Comparison of ENCODE assay signal across 16 cellular contexts in genomic region chr1:87200875-87201638, GRCh38.
DNase-seq lines count a peak whose midpoint lies in the region; ATAC-seq and TF ChIP-seq lines count a peak whose summit lies in the region.
"Had no signal": no experiment of that assay in that cellular context is flagged by ENCODE, and none has a peak within 500 bp of the region (broad histone marks: within the 10 kb centered on the region; RNA-seq: fewer than 3 reads in every experiment).

No MANE protein-coding gene starts in this region.

- H3K36me3 ChIP-seq in H7 (replicated peaks; ENCODE audit: control insufficient read depth, insufficient read depth, low read length): no peaks in the 10 kb centered on the region
- H3K36me3 ChIP-seq in neural progenitor cell: no peaks in the 10 kb centered on the region
- H3K36me3 ChIP-seq: esophagus squamous epithelium had no signal

- H3K36me3 Mint-ChIP-seq in neural progenitor cell: no peaks in the 10 kb centered on the region
- no peaks in the 10 kb centered on the region for H3K36me3 Mint-ChIP-seq in stimulated activated memory B cell treated with anti-CD40 and anti-IgM and Interleukin-4, amounts not matched to agents 10 μg/mL and 1 μg/mL and 100 μg/mL, for 72 hours
- H3K36me3 Mint-ChIP-seq: CD14-positive monocyte had no signal

- peaks cover 2% of the 10 kb centered on the region for H3K27me3 Mint-ChIP-seq in neural progenitor cell (ENCODE audit: insufficient read depth, low read depth)
- peaks cover 50% of the 10 kb centered on the region for H3K27me3 Mint-ChIP-seq in stimulated activated memory B cell treated with anti-CD40 and anti-IgM and Interleukin-4, amounts not matched to agents 10 μg/mL and 1 μg/mL and 100 μg/mL, for 72 hours

- no peak overlapping the region for H3K4me3 Mint-ChIP-seq in neural progenitor cell
- no peak overlapping the region for H3K4me3 Mint-ChIP-seq in stimulated activated memory B cell treated with anti-CD40 and anti-IgM and Interleukin-4, amounts not matched to agents 10 μg/mL and 1 μg/mL and 100 μg/mL, for 72 hours
- H3K4me3 Mint-ChIP-seq: CD14-positive monocyte; stimulated activated naive CD8-positive, alpha-beta T cell treated with anti-CD3 and anti-CD28 coated beads, Interleukin-15, amount 100 ng/mL, for 72 hours had no signal

- DNase-seq in H7: peak; percentile 17
- DNase-seq in NCI-H2081 treated with DMSO at 0.1 percent for 48 hours (lab: John Stamatoyannopoulos, UW): peak; percentile 16
- peak; percentile 11 for DNase-seq in neural progenitor cell (ENCODE audit: low spot score)
- DNase-seq in H4 (ENCODE audit: low spot score): no peak
- DNase-seq: activated CD4-positive, alpha-beta T cell treated with anti-CD3 and anti-CD28 coated beads, Interleukin-2, amount 50 U/mL, for 4 hours; cortex of kidney; esophagus squamous epithelium; hypothalamus; Kasumi-1; stimulated activated naive CD8-positive, alpha-beta T cell treated with anti-CD3 and anti-CD28 coated beads, Interleukin-15, amount 100 ng/mL, for 72 hours had no signal

- no peaks in the 10 kb centered on the region for H3F3A ChIP-seq in neural progenitor cell (ENCODE audit: low read depth)

- H3K4me2 ChIP-seq in neural progenitor cell: no peak overlapping the region

- H3K79me2 ChIP-seq in neural progenitor cell (ENCODE audit: low read depth): no peaks in the 10 kb centered on the region

- TF ChIP-seq CTCF in VCaP (conservative IDR thresholded peaks at IDR 0.05) (no peak), neural progenitor cell (IDR thresholded peaks at IDR 0.05) (no peak)

- H3K27me3 ChIP-seq in H7 (ENCODE audit: control insufficient read depth, insufficient read depth, low read length) (no peaks in the 10 kb centered on the region), neural progenitor cell (no peaks in the 10 kb centered on the region)
- H3K27me3 ChIP-seq: esophagus squamous epithelium had no signal

- H3K9ac ChIP-seq in neural progenitor cell: no peak overlapping the region

- H3K27ac ChIP-seq in VCaP: peak overlapping the region; percentile 37
- H3K27ac ChIP-seq in neural progenitor cell: no peak overlapping the region
- H3K27ac ChIP-seq: esophagus squamous epithelium had no signal

- no peaks in the 10 kb centered on the region for H3K9me3 ChIP-seq in neural progenitor cell (ENCODE audit: low read depth)
- H3K9me3 ChIP-seq: esophagus squamous epithelium had no signal

- H3K4me3 ChIP-seq in H7 (ENCODE audit: insufficient read depth, low read depth, low read length) (no peak overlapping the region), neural progenitor cell (no peak overlapping the region)
- H3K4me3 ChIP-seq: esophagus squamous epithelium had no signal

- H2AFZ ChIP-seq in neural progenitor cell (replicated peaks): no peak overlapping the region

- no peaks in the 10 kb centered on the region for H3K4me1 ChIP-seq in neural progenitor cell

- H3K9me3 Mint-ChIP-seq in neural progenitor cell: no peaks in the 10 kb centered on the region
- no peaks in the 10 kb centered on the region for H3K9me3 Mint-ChIP-seq in stimulated activated memory B cell treated with anti-CD40 and anti-IgM and Interleukin-4, amounts not matched to agents 10 μg/mL and 1 μg/mL and 100 μg/mL, for 72 hours
- H3K9me3 Mint-ChIP-seq: activated T-helper 2 cell treated with anti-CD3 and anti-CD28 coated beads, Interferon-gamma antibody, Interleukin-2, Interleukin-4, amounts not matched to agents 10 μg/mL and 5 μg/mL and 100 μg/mL, durations not matched to agents 14 hours and 24 hours and 36 hours; stimulated activated naive CD8-positive, alpha-beta T cell treated with anti-CD3 and anti-CD28 coated beads, Interleukin-15, amount 100 ng/mL, for 72 hours had no signal

- no peak overlapping the region for H3K27ac Mint-ChIP-seq in neural progenitor cell
- no peak overlapping the region for H3K27ac Mint-ChIP-seq in stimulated activated memory B cell treated with anti-CD40 and anti-IgM and Interleukin-4, amounts not matched to agents 10 μg/mL and 1 μg/mL and 100 μg/mL, for 72 hours
- H3K27ac Mint-ChIP-seq: activated T-helper 2 cell treated with anti-CD3 and anti-CD28 coated beads, Interferon-gamma antibody, Interleukin-2, Interleukin-4, amounts not matched to agents 10 μg/mL and 5 μg/mL and 100 μg/mL, durations not matched to agents 14 hours and 24 hours and 36 hours had no signal

- no peaks in the 10 kb centered on the region for H4K20me1 ChIP-seq in neural progenitor cell (ENCODE audit: low read depth)

- H3K4me1 Mint-ChIP-seq in neural progenitor cell: peaks cover 9% of the 10 kb centered on the region
- H3K4me1 Mint-ChIP-seq in stimulated activated memory B cell treated with anti-CD40 and anti-IgM and Interleukin-4, amounts not matched to agents 10 μg/mL and 1 μg/mL and 100 μg/mL, for 72 hours: peaks cover 12% of the 10 kb centered on the region

- ATAC-seq in GM21360 (IDR thresholded peaks at IDR 0.05; ENCODE audit: unreplicated experiment) (no peak), GM19452 (IDR thresholded peaks at IDR 0.05; ENCODE audit: unreplicated experiment) (no peak)
- no peak for ATAC-seq in stimulated activated memory B cell treated with anti-CD40 and anti-IgM and Interleukin-4, amounts not matched to agents 10 μg/mL and 1 μg/mL and 100 μg/mL, for 72 hours
- ATAC-seq: stimulated activated naive CD8-positive, alpha-beta T cell treated with anti-CD3 and anti-CD28 coated beads, Interleukin-15, amount 100 ng/mL, for 72 hours had no signal
